In genomic region chr3:189331002-189331418, GRCh38 we compare ENCODE assay signal across 24 cellular contexts.
A peak's percentile ranks its signal among the peaks of the same experiment; 100 is the strongest.
DNase-seq lines count a peak whose midpoint lies in the region; ATAC-seq, FAIRE-seq and TF ChIP-seq lines count a peak whose summit lies in the region.
"Had no signal": no experiment of that assay in that cellular context is flagged by ENCODE, and none has a peak within 500 bp of the region (broad histone marks: within the 10 kb centered on the region; RNA-seq: fewer than 3 reads in every experiment).

No MANE protein-coding gene starts in this region.

- peak; percentile 57 for ATAC-seq in central memory CD8-positive, alpha-beta T cell (replicated peaks; ENCODE audit: extremely low read depth, poor library complexity, severe bottlenecking)
- ATAC-seq in gastroesophageal sphincter (no peak), HG02642 (IDR thresholded peaks at IDR 0.05; ENCODE audit: poor library complexity, unreplicated experiment) (no peak)
- ATAC-seq: A549; body of pancreas; HepG2; left lung; sciatic nerve; stimulated activated memory B cell treated with anti-CD40 and anti-IgM and Interleukin-4, amounts not matched to agents 10 μg/mL and 1 μg/mL and 100 μg/mL, for 72 hours had no signal

- TF ChIP-seq POLR2A in GM12891 (IDR thresholded peaks at IDR 0.05; ENCODE audit: low read depth, low read length): no peak
- no peak for TF ChIP-seq POLR2A in gastroesophageal sphincter (IDR thresholded peaks at IDR 0.05)

- POLR2A ChIA-PET in activated CD4-positive, alpha-beta T cell treated with anti-CD3 and anti-CD28 coated beads, Interleukin-2, amount 10 ng/mL, durations not matched to agents 7 days and 5 days (lab: Charles Lee): interaction anchor here (1.2 kb wide), 1 partner anchor 24 kb away, joined by 3 read pairs; no protein-coding TSS in a partner anchor

- H3K9me3 Mint-ChIP-seq in activated CD4-positive, alpha-beta T cell treated with anti-CD3 and anti-CD28 coated beads, Interleukin-2, amount 10 ng/mL, durations not matched to agents 7 days and 5 days: peaks cover 21% of the 10 kb centered on the region
- peaks cover 21% of the 10 kb centered on the region for H3K9me3 Mint-ChIP-seq in activated T-helper 1 cell treated with anti-CD3 and anti-CD28 coated beads, Interleukin-12 subunit alpha, Interleukin-12 subunit beta, Interleukin-2, Interleukin-4 antibody, amounts not matched to agents 30 ng/mL and 10 ng/mL and 1 ng/mL, durations not matched to agents 14 hours and 24 hours and 36 hours
- no peaks in the 10 kb centered on the region for H3K9me3 Mint-ChIP-seq in central memory CD8-positive, alpha-beta T cell
- H3K9me3 Mint-ChIP-seq: nephron; stimulated activated memory B cell treated with anti-CD40 and anti-IgM and Interleukin-4, amounts not matched to agents 10 μg/mL and 1 μg/mL and 100 μg/mL, for 72 hours had no signal

- no peaks in the 10 kb centered on the region for H3K79me2 ChIP-seq in Karpas-422 (ENCODE audit: low read length)
- H3K79me2 ChIP-seq: parathyroid adenoma had no signal

- H3K9me3 ChIP-seq in gastroesophageal sphincter: no peaks in the 10 kb centered on the region
- no peaks in the 10 kb centered on the region for H3K9me3 ChIP-seq in Karpas-422 (ENCODE audit: low read length)
- H3K9me3 ChIP-seq: BE2C, body of pancreas, left lung, MG63, thyroid gland had no signal

- intact Hi-C loops in activated T-helper 1 cell treated with anti-CD3 and anti-CD28 coated beads, Interleukin-12 subunit alpha, Interleukin-12 subunit beta, Interleukin-2, Interleukin-4 antibody, amounts not matched to agents 30 ng/mL and 10 ng/mL and 1 ng/mL, durations not matched to agents 14 hours and 24 hours and 36 hours (cut with micrococcal nuclease): loop anchor here (1.0 to 2.0 kb wide), 4 partner anchors 8 to 416 kb away; no protein-coding TSS in a partner anchor

- H3K4me1 Mint-ChIP-seq in activated CD4-positive, alpha-beta T cell treated with anti-CD3 and anti-CD28 coated beads, Interleukin-2, amount 10 ng/mL, durations not matched to agents 7 days and 5 days: peaks cover 70% of the 10 kb centered on the region
- peaks cover 58% of the 10 kb centered on the region for H3K4me1 Mint-ChIP-seq in activated T-helper 1 cell treated with anti-CD3 and anti-CD28 coated beads, Interleukin-12 subunit alpha, Interleukin-12 subunit beta, Interleukin-2, Interleukin-4 antibody, amounts not matched to agents 30 ng/mL and 10 ng/mL and 1 ng/mL, durations not matched to agents 14 hours and 24 hours and 36 hours (ENCODE audit: low read depth)
- H3K4me1 Mint-ChIP-seq in central memory CD8-positive, alpha-beta T cell: peaks cover 30% of the 10 kb centered on the region
- H3K4me1 Mint-ChIP-seq: nephron; stimulated activated memory B cell treated with anti-CD40 and anti-IgM and Interleukin-4, amounts not matched to agents 10 μg/mL and 1 μg/mL and 100 μg/mL, for 72 hours had no signal

- peak; percentile 35 for FAIRE-seq in GM12891 (lab: Jason Lieb, UNC)
- FAIRE-seq: A549, HepG2, TTC549 had no signal

- H3K4me1 ChIP-seq in gastroesophageal sphincter (no peaks in the 10 kb centered on the region), Karpas-422 (ENCODE audit: low read length) (no peaks in the 10 kb centered on the region)
- H3K4me1 ChIP-seq: BE2C, body of pancreas, left lung, parathyroid adenoma, thyroid gland had no signal

- H3K9ac ChIP-seq in Karpas-422 (ENCODE audit: low read length): no peak overlapping the region
- H3K9ac ChIP-seq: parathyroid adenoma had no signal

- peak; percentile 18 for DNase-seq in activated CD4-positive, alpha-beta T cell treated with anti-CD3 and anti-CD28 coated beads, Interleukin-2, amount 10 ng/mL, durations not matched to agents 7 days and 5 days
- DNase-seq in activated CD4-positive, alpha-beta T cell treated with anti-CD3 and anti-CD28 coated beads for 1 hour: no peak
- no peak for DNase-seq in GM12891 (ENCODE audit: insufficient read length, low spot score)
- no peak for DNase-seq in activated T-helper 1 cell treated with anti-CD3 and anti-CD28 coated beads, Interleukin-12 subunit alpha, Interleukin-12 subunit beta, Interleukin-2, Interleukin-4 antibody, amounts not matched to agents 30 ng/mL and 10 ng/mL and 1 ng/mL, durations not matched to agents 14 hours and 24 hours and 36 hours (ENCODE audit: low spot score)
- no peak for DNase-seq in central memory CD8-positive, alpha-beta T cell (ENCODE audit: low spot score in 2 of 2)
- no peak for DNase-seq in Karpas-422
- DNase-seq: activated effector memory CD4-positive, alpha-beta T cell treated with anti-CD3 and anti-CD28 coated beads, Interleukin-2, amount 50 U/mL, for 16 hours; BE2C; body of pancreas; left lung; MG63; NCI-H1436; NCI-H2171 treated with DMSO at 0.1 percent for 48 hours; NCI-H526; thyroid gland had no signal

- no peaks in the 10 kb centered on the region for H3K27me3 Mint-ChIP-seq in activated CD4-positive, alpha-beta T cell treated with anti-CD3 and anti-CD28 coated beads, Interleukin-2, amount 10 ng/mL, durations not matched to agents 7 days and 5 days
- no peaks in the 10 kb centered on the region for H3K27me3 Mint-ChIP-seq in activated T-helper 1 cell treated with anti-CD3 and anti-CD28 coated beads, Interleukin-12 subunit alpha, Interleukin-12 subunit beta, Interleukin-2, Interleukin-4 antibody, amounts not matched to agents 30 ng/mL and 10 ng/mL and 1 ng/mL, durations not matched to agents 14 hours and 24 hours and 36 hours (ENCODE audit: insufficient read depth)
- no peaks in the 10 kb centered on the region for H3K27me3 Mint-ChIP-seq in central memory CD8-positive, alpha-beta T cell

- H2AFZ ChIP-seq in Karpas-422 (ENCODE audit: low read length): no peak overlapping the region
- H2AFZ ChIP-seq: parathyroid adenoma had no signal

- no peaks in the 10 kb centered on the region for H4K20me1 ChIP-seq in Karpas-422 (ENCODE audit: insufficient read depth, low read depth, low read length)

- no peaks in the 10 kb centered on the region for H3K36me3 ChIP-seq in gastroesophageal sphincter
- no peaks in the 10 kb centered on the region for H3K36me3 ChIP-seq in Karpas-422 (ENCODE audit: insufficient read depth, low read length)
- H3K36me3 ChIP-seq: BE2C, left lung, MG63, thyroid gland had no signal

- no peak overlapping the region for H3K4me3 ChIP-seq in gastroesophageal sphincter
- H3K4me3 ChIP-seq in Karpas-422 (ENCODE audit: low read length): no peak overlapping the region
- H3K4me3 ChIP-seq: A549, body of pancreas, left lung, MG63, thyroid gland had no signal

- H3K4me2 ChIP-seq in Karpas-422 (ENCODE audit: low read depth, low read length, poor library complexity, severe bottlenecking): no peak overlapping the region
- H3K4me2 ChIP-seq: A549 had no signal

- 64 to 88% methylated on average over 5 to 6 of the region's 6 CpGs for WGBS in gastroesophageal sphincter (ENCODE audit: low coverage in 1 of 2), 2 donors

- peaks cover 35% of the 10 kb centered on the region for H3K36me3 Mint-ChIP-seq in activated CD4-positive, alpha-beta T cell treated with anti-CD3 and anti-CD28 coated beads, Interleukin-2, amount 10 ng/mL, durations not matched to agents 7 days and 5 days (ENCODE audit: low read depth)
- H3K36me3 Mint-ChIP-seq in activated T-helper 1 cell treated with anti-CD3 and anti-CD28 coated beads, Interleukin-12 subunit alpha, Interleukin-12 subunit beta, Interleukin-2, Interleukin-4 antibody, amounts not matched to agents 30 ng/mL and 10 ng/mL and 1 ng/mL, durations not matched to agents 14 hours and 24 hours and 36 hours (ENCODE audit: low read depth): peaks cover 20% of the 10 kb centered on the region
- H3K36me3 Mint-ChIP-seq in central memory CD8-positive, alpha-beta T cell (ENCODE audit: insufficient read depth): no peaks in the 10 kb centered on the region
- H3K36me3 Mint-ChIP-seq: stimulated activated memory B cell treated with anti-CD40 and anti-IgM and Interleukin-4, amounts not matched to agents 10 μg/mL and 1 μg/mL and 100 μg/mL, for 72 hours had no signal

- CTCF ChIA-PET in activated CD4-positive, alpha-beta T cell treated with anti-CD3 and anti-CD28 coated beads, Interleukin-2, amount 10 ng/mL, durations not matched to agents 7 days and 5 days (lab: Charles Lee): interaction anchor here (1.2 to 2.6 kb wide), 8 partner anchors 9 to 45 kb away, joined by 3 to 8 read pairs (median 4); no protein-coding TSS in a partner anchor

- H3K27ac ChIP-seq in gastroesophageal sphincter (no peak overlapping the region), Karpas-422 (ENCODE audit: low read length) (no peak overlapping the region)
- H3K27ac ChIP-seq: body of pancreas, left lung, parathyroid adenoma, thyroid gland had no signal

- no peak for TF ChIP-seq EP300 in gastroesophageal sphincter (IDR thresholded peaks at IDR 0.05)

- H3K9me2 ChIP-seq in Karpas-422 (replicated peaks; ENCODE audit: insufficient read depth, low read length): no peaks in the 10 kb centered on the region

- H3K27me3 ChIP-seq in gastroesophageal sphincter (no peaks in the 10 kb centered on the region), Karpas-422 (ENCODE audit: low read length) (no peaks in the 10 kb centered on the region)
- H3K27me3 ChIP-seq: BE2C, body of pancreas, left lung, MG63, thyroid gland had no signal

- H3K4me3 Mint-ChIP-seq in activated CD4-positive, alpha-beta T cell treated with anti-CD3 and anti-CD28 coated beads, Interleukin-2, amount 10 ng/mL, durations not matched to agents 7 days and 5 days: peak overlapping the region; percentile 14
- H3K4me3 Mint-ChIP-seq in activated T-helper 1 cell treated with anti-CD3 and anti-CD28 coated beads, Interleukin-12 subunit alpha, Interleukin-12 subunit beta, Interleukin-2, Interleukin-4 antibody, amounts not matched to agents 30 ng/mL and 10 ng/mL and 1 ng/mL, durations not matched to agents 14 hours and 24 hours and 36 hours: peak overlapping the region; percentile 48
- H3K4me3 Mint-ChIP-seq in central memory CD8-positive, alpha-beta T cell: peak overlapping the region; percentile 37
- H3K4me3 Mint-ChIP-seq: nephron; stimulated activated memory B cell treated with anti-CD40 and anti-IgM and Interleukin-4, amounts not matched to agents 10 μg/mL and 1 μg/mL and 100 μg/mL, for 72 hours had no signal

- TF ChIP-seq CTCF in gastroesophageal sphincter (IDR thresholded peaks at IDR 0.05): no peak

- H3K27ac Mint-ChIP-seq in activated CD4-positive, alpha-beta T cell treated with anti-CD3 and anti-CD28 coated beads, Interleukin-2, amount 10 ng/mL, durations not matched to agents 7 days and 5 days: peak overlapping the region; percentile 72
- peak overlapping the region; percentile 73 for H3K27ac Mint-ChIP-seq in activated T-helper 1 cell treated with anti-CD3 and anti-CD28 coated beads, Interleukin-12 subunit alpha, Interleukin-12 subunit beta, Interleukin-2, Interleukin-4 antibody, amounts not matched to agents 30 ng/mL and 10 ng/mL and 1 ng/mL, durations not matched to agents 14 hours and 24 hours and 36 hours
- peak overlapping the region; percentile 45 for H3K27ac Mint-ChIP-seq in central memory CD8-positive, alpha-beta T cell (ENCODE audit: low read depth)
- H3K27ac Mint-ChIP-seq: nephron; stimulated activated memory B cell treated with anti-CD40 and anti-IgM and Interleukin-4, amounts not matched to agents 10 μg/mL and 1 μg/mL and 100 μg/mL, for 72 hours had no signal

TF ChIP-seq in GM12891, 5 proteins besides CTCF, POLR2A, EP300 and RAD21 (continues in another document):
- TF ChIP-seq POLR2AphosphoS5 (IDR thresholded peaks at IDR 0.05; ENCODE audit: low read depth, low read length) (no peak), SPI1 (IDR thresholded peaks at IDR 0.05; ENCODE audit: low read depth, low read length) (no peak), PAX5 (IDR thresholded peaks at IDR 0.05; ENCODE audit: insufficient read depth, low read length, severe bottlenecking) (no peak)
